Comparison of ENCODE assay signal across 8 cellular contexts in genomic region chr5:54519083-54519541, GRCh38. TPM values are rescaled to one million over a fixed set of nuclear protein-coding genes. Genes with fewer than 3 reads are reported as not detected.
DNase-seq lines count a peak whose midpoint lies in the region; ATAC-seq, FAIRE-seq and TF ChIP-seq lines count a peak whose summit lies in the region.

No MANE protein-coding gene starts in this region.

- DNase-seq in AG10803 (ENCODE audit: low read depth) (no peak), endothelial cell of umbilical vein (ENCODE audit: low read depth, low spot score) (no peak), neural crest cell (ENCODE audit: low read depth, low spot score) (no peak), WERI-Rb-1 (no peak), SW480 (ENCODE audit: low spot score) (no peak)
- DNase-seq in stimulated activated CD4-positive, alpha-beta T cell treated with anti-CD3 and anti-CD28 coated beads, Interleukin-4, amount 100 ng/mL, for 4 hours: no peak

- H3K4me3 ChIP-seq in AG10803 (ENCODE audit: low read length) (peak overlapping the region; percentile 95), OCI-LY3 (ENCODE audit: low read length) (peak overlapping the region; percentile 93), endothelial cell of umbilical vein (replicated peaks in 1 of 3; ENCODE audit: insufficient read depth in 1 of 3, low read depth in 1 of 3, low read length in 3 of 3) (peak overlapping the region in 2 of 3 experiments; percentile 45 to 91), WERI-Rb-1 (ENCODE audit: low read depth, low read length) (no peak overlapping the region)

- POLR2A ChIA-PET in endothelial cell of umbilical vein (lab: Charles Lee): no interaction called here

- no peaks in the 10 kb centered on the region for H3K27me3 Mint-ChIP-seq in neural crest cell (ENCODE audit: low read depth)

- no peaks in the 10 kb centered on the region for H3K9me1 ChIP-seq in endothelial cell of umbilical vein (replicated peaks; ENCODE audit: control insufficient read depth, extremely low read depth, insufficient read depth, low read length)

- H3K27ac ChIP-seq in OCI-LY3 (ENCODE audit: low read length) (peak overlapping the region; percentile 70), endothelial cell of umbilical vein (ENCODE audit: insufficient read depth, low read depth, low read length) (no peak overlapping the region), WERI-Rb-1 (no peak overlapping the region)

- dilution Hi-C loops in endothelial cell of umbilical vein (cut with MboI; ENCODE audit: extremely low pct_ligation_motif_present, low sequenced_read_pairs): no loop called here

- peak overlapping the region; percentile 87 for H3K4me3 Mint-ChIP-seq in neural crest cell

- H3K4me1 ChIP-seq in OCI-LY3 (ENCODE audit: low read length) (peaks cover 59% of the 10 kb centered on the region), endothelial cell of umbilical vein (ENCODE audit: control insufficient read depth, extremely low read depth, insufficient read depth, low read length) (peaks cover 50% of the 10 kb centered on the region)

- H3K9ac ChIP-seq in OCI-LY3 (ENCODE audit: low read length): peak overlapping the region; percentile 85
- H3K9ac ChIP-seq in endothelial cell of umbilical vein (replicated peaks; ENCODE audit: extremely low read depth, insufficient read depth, low read length): peak overlapping the region; percentile 74

- BruUV-seq in endothelial cell of umbilical vein (replicated peaks; lab: Mats Ljungman, UMichigan): no TSS peak

- no peak for FAIRE-seq in endothelial cell of umbilical vein (lab: Jason Lieb, UNC)

- H3K79me2 ChIP-seq in OCI-LY3 (ENCODE audit: low read length): peaks cover 65% of the 10 kb centered on the region
- H3K79me2 ChIP-seq in endothelial cell of umbilical vein (ENCODE audit: control insufficient read depth, insufficient read depth, low read length): peaks cover 57% of the 10 kb centered on the region

- H2AFZ ChIP-seq in OCI-LY3 (ENCODE audit: low read depth, low read length): no peak overlapping the region
- H2AFZ ChIP-seq in endothelial cell of umbilical vein (ENCODE audit: low read depth, low read length): no peak overlapping the region

- no peaks in the 10 kb centered on the region for H3K9me3 ChIP-seq in OCI-LY3 (ENCODE audit: insufficient read depth, low read length)
- H3K9me3 ChIP-seq in endothelial cell of umbilical vein (replicated peaks; ENCODE audit: control insufficient read depth, insufficient read depth, low read length): no peaks in the 10 kb centered on the region
- no peaks in the 10 kb centered on the region for H3K9me3 ChIP-seq in WERI-Rb-1 (ENCODE audit: severe bottlenecking)

- H3K9me3 Mint-ChIP-seq in neural crest cell: no peaks in the 10 kb centered on the region

- H3K36me3 ChIP-seq in OCI-LY3 (replicated peaks; ENCODE audit: low read depth, low read length) (peaks cover 55% of the 10 kb centered on the region), endothelial cell of umbilical vein (ENCODE audit: control insufficient read depth in 2 of 2, extremely low read depth in 1 of 2, insufficient read depth in 2 of 2, low read length in 2 of 2) (no peaks in the 10 kb centered on the region), WERI-Rb-1 (peaks cover 10% of the 10 kb centered on the region)

- CTCF ChIA-PET in endothelial cell of umbilical vein (lab: Charles Lee): interaction anchor here (1.1 to 5.3 kb wide), 8 partner anchors 14 to 641 kb away, joined by 3 to 301 read pairs (median 34); partner anchors contain the start of gene GPX8

- H3K27me3 ChIP-seq in OCI-LY3 (ENCODE audit: low read depth, low read length) (peaks cover 11% of the 10 kb centered on the region; the same call in 1 of the 2 replicates), endothelial cell of umbilical vein (ENCODE audit: control insufficient read depth in 2 of 2, insufficient read depth in 2 of 2, low read length in 2 of 2) (no peaks in the 10 kb centered on the region), WERI-Rb-1 (ENCODE audit: insufficient read depth, low read depth, severe bottlenecking) (no peaks in the 10 kb centered on the region)

- ATAC-seq in HG03439 (IDR thresholded peaks at IDR 0.05; ENCODE audit: unreplicated experiment): no peak

- H3K36me3 Mint-ChIP-seq in neural crest cell (ENCODE audit: low read depth): peaks cover 5% of the 10 kb centered on the region

- TF ChIP-seq CTCF in AG10803 (conservative IDR thresholded peaks at IDR 0.05; ENCODE audit: low read length) (no peak), OCI-LY3 (IDR thresholded peaks at IDR 0.05; ENCODE audit: low read depth, low read length) (no peak), endothelial cell of umbilical vein (IDR thresholded peaks at IDR 0.05; ENCODE audit: extremely low read depth in 1 of 2, insufficient read depth in 1 of 2, low read depth in 1 of 2, low read length in 2 of 2) (no peak), neural crest cell (conservative IDR thresholded peaks at IDR 0.05) (no peak), WERI-Rb-1 (IDR thresholded peaks at IDR 0.05; ENCODE audit: low read depth, low read length) (no peak)

- H4K20me1 ChIP-seq in OCI-LY3 (ENCODE audit: insufficient read depth, low read length) (peaks cover 56% of the 10 kb centered on the region), endothelial cell of umbilical vein (replicated peaks; ENCODE audit: control insufficient read depth, extremely low read depth, insufficient read depth, low read length) (no peaks in the 10 kb centered on the region)

- intact Hi-C loops in endothelial cell of umbilical vein (cut with micrococcal nuclease): loop anchor here (2.0 kb wide), 1 partner anchor 184 kb away; no protein-coding TSS in a partner anchor

- peaks cover 60% of the 10 kb centered on the region for H3K4me1 Mint-ChIP-seq in neural crest cell

- H3K4me2 ChIP-seq in OCI-LY3 (ENCODE audit: low read length): peak overlapping the region; percentile 93
- peak overlapping the region; percentile 99 for H3K4me2 ChIP-seq in endothelial cell of umbilical vein (ENCODE audit: insufficient read depth, low read length)

- no peak for TF ChIP-seq POLR2A in endothelial cell of umbilical vein (IDR thresholded peaks at IDR 0.05; ENCODE audit: low read depth, low read length)

- no peak overlapping the region for H3K27ac Mint-ChIP-seq in neural crest cell (ENCODE audit: unreplicated experiment)

TF ChIP-seq in endothelial cell of umbilical vein, 7 proteins besides CTCF, POLR2A, EP300 and RAD21:
- TF ChIP-seq JUN (IDR thresholded peaks at IDR 0.05; ENCODE audit: borderline replicate concordance, insufficient read depth, insufficient read length, low read depth): no peak
- no peak for TF ChIP-seq MYC (IDR thresholded peaks at IDR 0.05; ENCODE audit: low read depth, low read length)
TF ChIP-seq in endothelial cell of umbilical vein: peak in this region for 0.

RNA-seq across cellular contexts. Expression of gene SNX18, which starts 1.6 kb away (rescaled TPM):
- 25.2 and 25.3 TPM in 2 replicates for total RNA-seq in endothelial cell of umbilical vein
- polyA plus RNA-seq in endothelial cell of umbilical vein: 11.8 and 15.9 TPM in 2 replicates
- polyA plus RNA-seq in endothelial cell of umbilical vein (2011; cell fraction: cytosol; rRNA removed): 8.3 and 10.7 TPM in 2 replicates
- 9.5 and 9.7 TPM in 2 replicates for polyA plus RNA-seq in endothelial cell of umbilical vein (2011; cell fraction: nucleus; rRNA removed)
- polyA plus RNA-seq in endothelial cell of umbilical vein (2012): 6.6 and 8.5 TPM in 2 replicates
- 25.5 and 35.6 TPM in 2 replicates for polyA minus RNA-seq in endothelial cell of umbilical vein
- polyA minus RNA-seq in endothelial cell of umbilical vein (2011; cell fraction: cytosol; rRNA and poly(A)+ RNA removed): 11.4 TPM
- 35.6 and 40.1 TPM in 2 replicates for polyA minus RNA-seq in endothelial cell of umbilical vein (2011; cell fraction: nucleus; rRNA and poly(A)+ RNA removed)
- 19.4 and 21.3 TPM in 2 replicates for total RNA-seq in neural crest cell
